Comparison of ENCODE assay signal across 6 cellular contexts in the genomic region with DNA sequence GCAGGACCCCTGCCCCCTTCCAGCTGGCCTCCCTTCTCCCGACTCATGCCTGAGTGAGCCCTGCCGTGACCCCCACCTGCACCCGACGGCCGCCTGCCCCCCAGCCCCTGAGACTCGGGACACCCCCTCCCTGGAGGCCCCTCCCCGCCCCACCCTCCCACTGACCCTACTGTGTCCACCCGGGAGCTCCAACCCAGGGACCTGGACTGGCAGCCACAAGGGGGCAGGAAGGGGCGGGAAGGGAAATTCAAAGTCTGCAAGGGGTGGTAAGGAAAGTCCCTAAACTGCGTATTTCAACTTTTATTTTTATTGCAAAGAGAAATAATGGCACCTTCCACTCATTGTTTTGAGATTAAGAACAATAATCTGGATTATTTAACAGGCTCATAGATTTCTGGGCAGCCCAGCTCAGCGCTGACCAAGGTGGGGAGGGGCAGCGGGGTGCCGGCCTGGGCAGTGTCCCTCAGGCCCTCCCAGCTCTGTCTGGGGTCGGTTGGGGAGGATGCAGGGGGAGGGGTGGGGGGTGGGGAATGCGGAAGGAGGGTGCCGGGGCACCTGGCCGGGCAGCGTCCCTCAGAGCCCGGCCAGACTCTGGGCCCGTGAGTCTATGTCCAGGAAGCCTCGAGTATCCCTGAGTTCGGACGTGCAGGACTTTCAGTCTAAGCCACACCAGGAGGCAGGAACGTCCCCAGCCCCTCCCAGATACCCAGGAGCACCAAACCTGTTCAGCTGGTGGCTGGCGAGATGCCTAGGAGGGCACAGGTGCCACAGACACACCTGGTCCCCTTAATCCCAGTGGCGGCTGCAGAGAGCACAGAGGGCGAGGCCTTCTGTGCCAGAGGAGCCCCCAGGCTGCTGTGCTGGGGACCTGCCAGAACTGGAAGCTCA. TPM values are rescaled to one million over a fixed set of nuclear protein-coding genes. Genes with fewer than 3 reads are reported as not detected.
A peak's percentile ranks its signal among the peaks of the same experiment; 100 is the strongest.
DNase-seq lines count a peak whose midpoint lies in the region; ATAC-seq lines count a peak whose summit lies in the region.

No MANE protein-coding gene starts in this region.

- H3K9me3 ChIP-seq in mesenchymal stem cell (ENCODE audit: control insufficient read depth, low read length), result no peaks in the 10 kb centered on the region

- CTCF ChIA-PET in activated CD8-positive, alpha-beta memory T cell treated with anti-CD3 and anti-CD28 coated beads, Interleukin-2, amount 10 ng/mL, durations not matched to agents 7 days and 5 days (lab: Charles Lee), result interaction anchor here (0.5 to 4.1 kb wide), 42 partner anchors 8 to 531 kb away, joined by 3 to 34 read pairs (median 5); partner anchors contain the start of genes ARFRP1, GMEB2, HELZ2 and PPDPF
- CTCF ChIA-PET in activated CD8-positive, alpha-beta T cell treated with anti-CD3 and anti-CD28 coated beads, Interleukin-2, amount 10 ng/mL, durations not matched to agents 7 days and 5 days (lab: Charles Lee), result interaction anchor here (0.8 to 3.2 kb wide), 35 partner anchors 8 to 583 kb away, joined by 3 to 39 read pairs (median 5); partner anchors contain the start of genes C20orf204, GMEB2, HELZ2 and LIME1

- peak overlapping the region; percentile 68 for H2BK120ac ChIP-seq in mesenchymal stem cell (ENCODE audit: low read depth, low read length)

- ATAC-seq in activated CD8-positive, alpha-beta memory T cell treated with anti-CD3 and anti-CD28 coated beads, Interleukin-2, amount 10 ng/mL, durations not matched to agents 7 days and 5 days, result no peak
- no peak for ATAC-seq in activated CD8-positive, alpha-beta T cell treated with anti-CD3 and anti-CD28 coated beads, Interleukin-2, amount 10 ng/mL, durations not matched to agents 7 days and 5 days
- ATAC-seq in HG03139 (IDR thresholded peaks at IDR 0.05; ENCODE audit: unreplicated experiment), result no peak

- peak overlapping the region; percentile 72 for H3K4me2 ChIP-seq in mesenchymal stem cell (ENCODE audit: low read length, poor library complexity, severe bottlenecking)

- no peaks in the 10 kb centered on the region for H3K27me3 Mint-ChIP-seq in activated CD8-positive, alpha-beta memory T cell treated with anti-CD3 and anti-CD28 coated beads, Interleukin-2, amount 10 ng/mL, durations not matched to agents 7 days and 5 days
- H3K27me3 Mint-ChIP-seq in activated CD8-positive, alpha-beta T cell treated with anti-CD3 and anti-CD28 coated beads, Interleukin-2, amount 10 ng/mL, durations not matched to agents 7 days and 5 days (ENCODE audit: low read depth), result no peaks in the 10 kb centered on the region

- no peak overlapping the region for H3K23ac ChIP-seq in mesenchymal stem cell (ENCODE audit: low read length in 2 of 2)

- no peak overlapping the region for H2AFZ ChIP-seq in mesenchymal stem cell (ENCODE audit: low read depth, low read length)

- peak overlapping the region; percentile 37 to 52 for H3K4me3 ChIP-seq in mesenchymal stem cell (ENCODE audit: insufficient read depth in 1 of 2, low read depth in 1 of 2, low read length in 2 of 2)

- POLR2A ChIA-PET in activated CD8-positive, alpha-beta T cell treated with anti-CD3 and anti-CD28 coated beads, Interleukin-2, amount 10 ng/mL, durations not matched to agents 7 days and 5 days (lab: Charles Lee), result interaction anchor here (0.5 to 3.4 kb wide), 9 partner anchors 12 to 327 kb away, joined by 3 to 22 read pairs (median 5); partner anchors contain the start of genes PPDPF and TPD52L2

- no peak overlapping the region for H3K14ac ChIP-seq in mesenchymal stem cell (ENCODE audit: low read length in 2 of 2)

- H2AK5ac ChIP-seq in mesenchymal stem cell (ENCODE audit: low read length, severe bottlenecking), result no peak overlapping the region

- H3K4me1 ChIP-seq in mesenchymal stem cell (ENCODE audit: control insufficient read depth, insufficient read depth, low read depth, low read length), result peaks cover 52% of the 10 kb centered on the region

- peaks cover 16% of the 10 kb centered on the region for H3K4me1 Mint-ChIP-seq in activated CD8-positive, alpha-beta memory T cell treated with anti-CD3 and anti-CD28 coated beads, Interleukin-2, amount 10 ng/mL, durations not matched to agents 7 days and 5 days
- H3K4me1 Mint-ChIP-seq in activated CD8-positive, alpha-beta T cell treated with anti-CD3 and anti-CD28 coated beads, Interleukin-2, amount 10 ng/mL, durations not matched to agents 7 days and 5 days (ENCODE audit: low read depth), result peaks cover 19% of the 10 kb centered on the region

- H2BK5ac ChIP-seq in mesenchymal stem cell (ENCODE audit: low read depth, low read length, poor library complexity, severe bottlenecking), result no peak overlapping the region

- H2BK15ac ChIP-seq in mesenchymal stem cell (ENCODE audit: low read depth, poor library complexity, severe bottlenecking), result peak overlapping the region; percentile 78

- H3K36me3 ChIP-seq in mesenchymal stem cell (ENCODE audit: control insufficient read depth in 1 of 2, insufficient read depth in 2 of 2, low read depth in 1 of 2, low read length in 2 of 2), result no peaks in the 10 kb centered on the region

- DNase-seq in activated CD8-positive, alpha-beta memory T cell treated with anti-CD3 and anti-CD28 coated beads, Interleukin-2, amount 10 ng/mL, durations not matched to agents 7 days and 5 days, result no peak
- no peak for DNase-seq in activated CD8-positive, alpha-beta memory T cell treated with anti-CD3 and anti-CD28 coated beads, Interleukin-2, amount 50 U/mL, for 4 hours
- DNase-seq in activated CD8-positive, alpha-beta T cell treated with anti-CD3 and anti-CD28 coated beads, Interleukin-2, amount 10 ng/mL, durations not matched to agents 7 days and 5 days, result no peak
- DNase-seq in mesenchymal stem cell (peak; percentile 60), NOMO-1 (lab: John Stamatoyannopoulos, UW; ENCODE audit: unreplicated experiment in 2 of 2) (no peak)

- no peaks in the 10 kb centered on the region for H3K79me1 ChIP-seq in mesenchymal stem cell (replicated peaks; ENCODE audit: low read length, poor library complexity, severe bottlenecking)

- H3K9ac ChIP-seq in mesenchymal stem cell (ENCODE audit: low read length), result peak overlapping the region; percentile 53

- peak overlapping the region in 1 of 2 experiments; percentile 4 for H3K4ac ChIP-seq in mesenchymal stem cell (ENCODE audit: low read depth in 1 of 2, low read length in 2 of 2)

- peaks cover 0 to 60% of the 10 kb centered on the region in 2 experiments for H3K27me3 ChIP-seq in mesenchymal stem cell (ENCODE audit: control insufficient read depth in 1 of 2, insufficient read depth in 1 of 2, low read length in 2 of 2)

- H2BK12ac ChIP-seq in mesenchymal stem cell (ENCODE audit: low read length in 2 of 2), result peak overlapping the region; percentile 18 to 21

- peak overlapping the region; percentile 83 for H3K27ac Mint-ChIP-seq in activated CD8-positive, alpha-beta memory T cell treated with anti-CD3 and anti-CD28 coated beads, Interleukin-2, amount 10 ng/mL, durations not matched to agents 7 days and 5 days
- H3K27ac Mint-ChIP-seq in activated CD8-positive, alpha-beta T cell treated with anti-CD3 and anti-CD28 coated beads, Interleukin-2, amount 10 ng/mL, durations not matched to agents 7 days and 5 days, result peak overlapping the region; percentile 84

- peak overlapping the region; percentile 51 for H3K4me3 Mint-ChIP-seq in activated CD8-positive, alpha-beta memory T cell treated with anti-CD3 and anti-CD28 coated beads, Interleukin-2, amount 10 ng/mL, durations not matched to agents 7 days and 5 days
- no peak overlapping the region for H3K4me3 Mint-ChIP-seq in activated CD8-positive, alpha-beta T cell treated with anti-CD3 and anti-CD28 coated beads, Interleukin-2, amount 10 ng/mL, durations not matched to agents 7 days and 5 days

- H3K27ac ChIP-seq in mesenchymal stem cell (ENCODE audit: low read length, poor library complexity, severe bottlenecking), result no peak overlapping the region

- no peaks in the 10 kb centered on the region for H3K9me3 Mint-ChIP-seq in activated CD8-positive, alpha-beta memory T cell treated with anti-CD3 and anti-CD28 coated beads, Interleukin-2, amount 10 ng/mL, durations not matched to agents 7 days and 5 days (ENCODE audit: low read depth)
- no peaks in the 10 kb centered on the region for H3K9me3 Mint-ChIP-seq in activated CD8-positive, alpha-beta T cell treated with anti-CD3 and anti-CD28 coated beads, Interleukin-2, amount 10 ng/mL, durations not matched to agents 7 days and 5 days (ENCODE audit: insufficient read depth)

- H4K91ac ChIP-seq in mesenchymal stem cell (ENCODE audit: low read length), result peak overlapping the region; percentile 92

- peak overlapping the region; percentile 95 for H4K8ac ChIP-seq in mesenchymal stem cell (ENCODE audit: low read length)

- H3K18ac ChIP-seq in mesenchymal stem cell (ENCODE audit: low read depth in 1 of 2, low read length in 2 of 2), result peak overlapping the region; percentile 71 to 74

- no peaks in the 10 kb centered on the region for H3K36me3 Mint-ChIP-seq in activated CD8-positive, alpha-beta memory T cell treated with anti-CD3 and anti-CD28 coated beads, Interleukin-2, amount 10 ng/mL, durations not matched to agents 7 days and 5 days
- no peaks in the 10 kb centered on the region for H3K36me3 Mint-ChIP-seq in activated CD8-positive, alpha-beta T cell treated with anti-CD3 and anti-CD28 coated beads, Interleukin-2, amount 10 ng/mL, durations not matched to agents 7 days and 5 days (ENCODE audit: low read depth)

- WGBS in mesenchymal stem cell, result 66% methylated on average over 22 of the region's 27 CpGs

RNA-seq across cellular contexts. Expression of gene PTK6, which starts 1.3 kb away (rescaled TPM):
- under 1 TPM; 0.21 to 0.53 TPM for total RNA-seq in activated CD8-positive, alpha-beta memory T cell treated with anti-CD3 and anti-CD28 coated beads, Interleukin-2, amount 10 ng/mL, durations not matched to agents 7 days and 5 days
- total RNA-seq in activated CD8-positive, alpha-beta T cell treated with anti-CD3 and anti-CD28 coated beads, Interleukin-2, amount 10 ng/mL, durations not matched to agents 7 days and 5 days, result under 1 TPM in 1 of 2 experiments, not detected in 1; 0.34 TPM
- polyA plus RNA-seq in mesenchymal stem cell (2013, experiment 1 of 2), result not detected
- not detected for polyA plus RNA-seq in mesenchymal stem cell (2013, experiment 2 of 2)

RNA-seq across cellular contexts. Expression of gene SRMS, which starts 9.1 kb away (rescaled TPM):
- total RNA-seq in activated CD8-positive, alpha-beta memory T cell treated with anti-CD3 and anti-CD28 coated beads, Interleukin-2, amount 10 ng/mL, durations not matched to agents 7 days and 5 days, result not detected
- total RNA-seq in activated CD8-positive, alpha-beta T cell treated with anti-CD3 and anti-CD28 coated beads, Interleukin-2, amount 10 ng/mL, durations not matched to agents 7 days and 5 days, result not detected
- polyA plus RNA-seq in mesenchymal stem cell (2013, experiment 1 of 2), result not detected
- not detected for polyA plus RNA-seq in mesenchymal stem cell (2013, experiment 2 of 2)

RNA-seq across cellular contexts. Expression of gene FNDC11, which starts 15.5 kb away (rescaled TPM):
- total RNA-seq in activated CD8-positive, alpha-beta memory T cell treated with anti-CD3 and anti-CD28 coated beads, Interleukin-2, amount 10 ng/mL, durations not matched to agents 7 days and 5 days, result under 1 TPM; 0.14 to 0.35 TPM
- total RNA-seq in activated CD8-positive, alpha-beta T cell treated with anti-CD3 and anti-CD28 coated beads, Interleukin-2, amount 10 ng/mL, durations not matched to agents 7 days and 5 days, result under 1 TPM; 0.26 to 0.29 TPM
- polyA plus RNA-seq in mesenchymal stem cell (2013, experiment 1 of 2), result 0.91 TPM
- polyA plus RNA-seq in mesenchymal stem cell (2013, experiment 2 of 2), result 0.79 TPM

RNA-seq across cellular contexts. Expression of gene PPDPF, which starts 17.9 kb away (rescaled TPM):
- 100 to 1,000 TPM; 138 to 237 TPM for total RNA-seq in activated CD8-positive, alpha-beta memory T cell treated with anti-CD3 and anti-CD28 coated beads, Interleukin-2, amount 10 ng/mL, durations not matched to agents 7 days and 5 days
- total RNA-seq in activated CD8-positive, alpha-beta T cell treated with anti-CD3 and anti-CD28 coated beads, Interleukin-2, amount 10 ng/mL, durations not matched to agents 7 days and 5 days, result 100 to 1,000 TPM; 292 to 296 TPM
- polyA plus RNA-seq in mesenchymal stem cell (2013, experiment 1 of 2), result 333 TPM
- polyA plus RNA-seq in mesenchymal stem cell (2013, experiment 2 of 2), result 331 TPM

RNA-seq across cellular contexts. Expression of gene HELZ2, which starts 35.6 kb away (rescaled TPM):
- total RNA-seq in activated CD8-positive, alpha-beta memory T cell treated with anti-CD3 and anti-CD28 coated beads, Interleukin-2, amount 10 ng/mL, durations not matched to agents 7 days and 5 days, result 100 to 1,000 TPM; 139 to 285 TPM
- total RNA-seq in activated CD8-positive, alpha-beta T cell treated with anti-CD3 and anti-CD28 coated beads, Interleukin-2, amount 10 ng/mL, durations not matched to agents 7 days and 5 days, result 100 to 1,000 TPM in 1 of 2 experiments, 10 to 100 TPM in 1; 99.1 to 102 TPM
- 8.0 TPM for polyA plus RNA-seq in mesenchymal stem cell (2013, experiment 1 of 2)
- polyA plus RNA-seq in mesenchymal stem cell (2013, experiment 2 of 2), result 7.9 TPM
